In genomic region chr16:10668322-10669045, GRCh38 we compare ENCODE assay signal across 8 cellular contexts. TPM values are rescaled to one million over a fixed set of nuclear protein-coding genes. Genes with fewer than 3 reads are reported as not detected.
A peak's percentile ranks its signal among the peaks of the same experiment; 100 is the strongest.
DNase-seq lines count a peak whose midpoint lies in the region; ATAC-seq and TF ChIP-seq lines count a peak whose summit lies in the region.

No MANE protein-coding gene starts in this region.

- no peak for TF ChIP-seq POLR2A in uterus (IDR thresholded peaks at IDR 0.05)

- H2AFZ ChIP-seq in osteoblast (ENCODE audit: low read length), result peak overlapping the region; percentile 50

- H3K36me3 ChIP-seq in osteoblast (ENCODE audit: insufficient read depth, low read length) (no peaks in the 10 kb centered on the region), uterus (no peaks in the 10 kb centered on the region)

- DNase-seq in Right ventricle myocardium inferior (ENCODE audit: missing footprints) (no peak), cardiac septum (ENCODE audit: low spot score) (no peak), NCI-H510A treated with DMSO at 0.1 percent for 48 hours (lab: John Stamatoyannopoulos, UW) (peak; percentile 3), epidermal melanocyte (ENCODE audit: insufficient read length, low spot score) (peak; percentile 25), osteoblast (ENCODE audit: insufficient read length, low spot score, missing footprints) (no peak), uterus (no peak), retina (no peak), sciatic nerve (ENCODE audit: low spot score) (no peak)

- peak; percentile 38 for ATAC-seq in Right ventricle myocardium inferior
- ATAC-seq in sciatic nerve, result no peak

- H3K27me3 ChIP-seq in osteoblast (ENCODE audit: insufficient read depth, low read length), result peaks cover 3% of the 10 kb centered on the region
- no peaks in the 10 kb centered on the region for H3K27me3 ChIP-seq in uterus

- H4K20me1 ChIP-seq in osteoblast (ENCODE audit: insufficient read depth, low read length), result no peaks in the 10 kb centered on the region

- intact Hi-C loops in Right ventricle myocardium inferior (cut with DNase I), result loop anchor here (5.0 kb wide), 1 partner anchor 249 kb away; no protein-coding TSS in a partner anchor
- intact Hi-C loops in cardiac septum (cut with DNase I), result no loop called here
- intact Hi-C loops in uterus (cut with DNase I; ENCODE audit: low total_unique reads), result no loop called here
- intact Hi-C loops in sciatic nerve (cut with DNase I), result no loop called here

- no peaks in the 10 kb centered on the region for H3K79me2 ChIP-seq in osteoblast (ENCODE audit: insufficient read depth, low read length)

- H3K27ac ChIP-seq in osteoblast (ENCODE audit: low read depth, low read length) (no peak overlapping the region), uterus (no peak overlapping the region)

- peak; percentile 59 for TF ChIP-seq CTCF in osteoblast (IDR thresholded peaks at IDR 0.05; ENCODE audit: extremely low read depth, low read depth, low read length)
- TF ChIP-seq CTCF in uterus (IDR thresholded peaks at IDR 0.05), result no peak

- no peaks in the 10 kb centered on the region for H3K9me3 ChIP-seq in osteoblast (ENCODE audit: low read depth, low read length)
- H3K9me3 ChIP-seq in uterus, result no peaks in the 10 kb centered on the region

- no peak overlapping the region for H3K4me2 ChIP-seq in osteoblast (ENCODE audit: insufficient read depth, low read length)

- H3K4me3 ChIP-seq in osteoblast (ENCODE audit: insufficient read depth, low read length) (no peak overlapping the region), uterus (no peak overlapping the region)

- H3K4me1 ChIP-seq in osteoblast (ENCODE audit: insufficient read depth, low read length), result no peaks in the 10 kb centered on the region
- no peaks in the 10 kb centered on the region for H3K4me1 ChIP-seq in uterus

RNA-seq across cellular contexts. Expression of gene TEKT5, which starts 26.2 kb away (rescaled TPM):
- total RNA-seq in Right ventricle myocardium inferior (not detected), cardiac septum (0.22 TPM), osteoblast (0.29 and 0.36 TPM in 2 replicates), uterus (under 1 TPM in 1 of 4 donors, not detected in 3; 0.62 TPM), sciatic nerve (not detected)

Comparison
In these comparisons a context has a peak if more than half of its experiments do, and no peak if none do; other contexts are left out.
1. DNase-seq: peak in NCI-H510A treated with DMSO at 0.1 percent for 48 hours (single experiment) and epidermal melanocyte (single experiment); none in Right ventricle myocardium inferior (single experiment), cardiac septum (single experiment), osteoblast (single experiment), uterus (0 of 2), retina (single experiment) and sciatic nerve (single experiment).